In genomic region chr4:16225996-16226815, GRCh38 we compare ENCODE assay signal across 8 cellular contexts. TPM values are rescaled to one million over a fixed set of nuclear protein-coding genes. Genes with fewer than 3 reads are reported as not detected.
DNase-seq lines count a peak whose midpoint lies in the region; ATAC-seq and TF ChIP-seq lines count a peak whose summit lies in the region.

Gene TAPT1 (minus strand): TSS chr4:16226471. CDS start chr4:16226457, 14 bp downstream.

- peak within 1 kb of the TSS; percentile 99 for H3K27ac Mint-ChIP-seq in neural progenitor cell

- DNase-seq in COR-L47 (lab: John Stamatoyannopoulos, UW) (peak; percentile 58), RWPE2 (ENCODE audit: low spot score) (peak; percentile 69), foreskin keratinocyte (no peak), neural progenitor cell (ENCODE audit: low spot score) (peak; percentile 93)
- peak; percentile 64 for DNase-seq in activated gamma-delta T cell treated with anti-CD3 and anti-CD28 coated beads, Interleukin-2, amount 50 U/mL, for 16 hours (ENCODE audit: low read depth)

- peak within 1 kb of the TSS; percentile 94 for H2AFZ ChIP-seq in neural progenitor cell (replicated peaks)

- H3K27me3 ChIP-seq in RWPE2 (ENCODE audit: insufficient read depth, poor library complexity, severe bottlenecking) (no peaks in the 10 kb centered on the region), foreskin keratinocyte (no peaks in the 10 kb centered on the region), neural progenitor cell (no peaks in the 10 kb centered on the region), subcutaneous abdominal adipose tissue (ENCODE audit: control insufficient read depth in 5 of 5, insufficient read depth in 4 of 5, low read length in 5 of 5) (no peaks in the 10 kb centered on the region)

- peak within 1 kb of the TSS; percentile 77 for H3K27ac ChIP-seq in RWPE2 (ENCODE audit: poor library complexity, severe bottlenecking)
- peak within 1 kb of the TSS; percentile 57 for H3K27ac ChIP-seq in foreskin keratinocyte
- H3K27ac ChIP-seq in neural progenitor cell, result peak within 1 kb of the TSS; percentile 86
- peak within 1 kb of the TSS; percentile 90 for H3K27ac ChIP-seq in subcutaneous abdominal adipose tissue (ENCODE audit: low read depth, low read length)

- peaks cover 11% of the 10 kb centered on the region for H4K20me1 ChIP-seq in neural progenitor cell (ENCODE audit: low read depth)

- peaks cover 15% of the 10 kb centered on the region for H3F3A ChIP-seq in neural progenitor cell (ENCODE audit: low read depth)

- TF ChIP-seq CTCF in RWPE2 (IDR thresholded peaks at IDR 0.05; ENCODE audit: poor library complexity, severe bottlenecking), result no peak
- TF ChIP-seq CTCF in foreskin keratinocyte (conservative IDR thresholded peaks at IDR 0.05), result no peak
- TF ChIP-seq CTCF in neural progenitor cell (IDR thresholded peaks at IDR 0.05), result no peak

- H3K9ac ChIP-seq in neural progenitor cell, result peak within 1 kb of the TSS; percentile 72
- peak within 1 kb of the TSS; percentile 83 to 92 (median 91) for H3K9ac ChIP-seq in subcutaneous abdominal adipose tissue (ENCODE audit: low read length in 5 of 5)

- H3K4me3 ChIP-seq in RWPE2 (ENCODE audit: severe bottlenecking) (peak within 1 kb of the TSS; percentile 100), neural progenitor cell (peak within 1 kb of the TSS; percentile 99), subcutaneous abdominal adipose tissue (ENCODE audit: low read depth in 1 of 5, low read length in 5 of 5) (peak within 1 kb of the TSS; percentile 81 to 92 (median 89))

- H3K4me2 ChIP-seq in neural progenitor cell, result peak within 1 kb of the TSS; percentile 87

- ATAC-seq in GM19452 (IDR thresholded peaks at IDR 0.05; ENCODE audit: unreplicated experiment) (peak; percentile 71), HG03565 (IDR thresholded peaks at IDR 0.05; ENCODE audit: unreplicated experiment) (peak; percentile 49), RWPE2 (ENCODE audit: low read depth) (peak; percentile 66), foreskin keratinocyte (peak; percentile 83)

- H3K79me2 ChIP-seq in neural progenitor cell (ENCODE audit: low read depth), result peaks cover 64% of the 10 kb centered on the region

- peaks cover 36% of the 10 kb centered on the region for H3K4me1 Mint-ChIP-seq in neural progenitor cell

- no peaks in the 10 kb centered on the region for H3K9me3 ChIP-seq in RWPE2 (ENCODE audit: severe bottlenecking)
- no peaks in the 10 kb centered on the region for H3K9me3 ChIP-seq in neural progenitor cell (ENCODE audit: low read depth)
- no peaks in the 10 kb centered on the region for H3K9me3 ChIP-seq in subcutaneous abdominal adipose tissue (ENCODE audit: control insufficient read depth in 5 of 5, low read length in 5 of 5)

- no peaks in the 10 kb centered on the region for H3K9me3 Mint-ChIP-seq in neural progenitor cell

- H3K36me3 ChIP-seq in RWPE2 (ENCODE audit: low read depth) (no peaks in the 10 kb centered on the region), neural progenitor cell (no peaks in the 10 kb centered on the region), subcutaneous abdominal adipose tissue (ENCODE audit: control insufficient read depth in 5 of 5, insufficient read depth in 5 of 5, low read length in 5 of 5) (no peaks in the 10 kb centered on the region)

- H3K4me1 ChIP-seq in RWPE2 (ENCODE audit: insufficient read depth, poor library complexity, severe bottlenecking), result peaks cover 3% of the 10 kb centered on the region
- H3K4me1 ChIP-seq in foreskin keratinocyte, result no peaks in the 10 kb centered on the region
- H3K4me1 ChIP-seq in neural progenitor cell, result peaks cover 16% of the 10 kb centered on the region
- H3K4me1 ChIP-seq in subcutaneous abdominal adipose tissue (ENCODE audit: control insufficient read depth in 5 of 5, insufficient read depth in 5 of 5, low read length in 5 of 5), result peaks cover 7 to 56% (median 48%) of the 10 kb centered on the region in 5 donors

- H3K4me3 Mint-ChIP-seq in neural progenitor cell, result peak within 1 kb of the TSS; percentile 97

- peaks cover under 1% of the 10 kb centered on the region for H3K27me3 Mint-ChIP-seq in neural progenitor cell (ENCODE audit: insufficient read depth, low read depth)

- H3K36me3 Mint-ChIP-seq in neural progenitor cell, result peaks cover 4% of the 10 kb centered on the region

RNA-seq across cellular contexts. Expression of gene TAPT1, which starts in this region (rescaled TPM):
- total RNA-seq in foreskin keratinocyte (10.1 and 13.3 TPM in 2 replicates), neural progenitor cell (ENCODE audit: low replicate concordance) (16.4 and 18.9 TPM in 2 replicates)
- 3.0 and 3.9 TPM in 2 replicates for polyA plus RNA-seq in foreskin keratinocyte

Comparison
In these comparisons a context has a peak if more than half of its experiments do, and no peak if none do; other contexts are left out.
1. DNase-seq: peak in COR-L47 (single experiment), RWPE2 (single experiment), activated gamma-delta T cell treated with anti-CD3 and anti-CD28 coated beads, Interleukin-2, amount 50 U/mL, for 16 hours (single experiment) and neural progenitor cell (single experiment); none in foreskin keratinocyte (0 of 2).
2. Peak in every context shown above with its lines, with median percentiles within 50 percentile points of each other: ATAC-seq, H3K27ac ChIP-seq and H3K4me3 ChIP-seq.